Comparison of ENCODE assay signal across 36 cellular contexts in the genomic region with DNA sequence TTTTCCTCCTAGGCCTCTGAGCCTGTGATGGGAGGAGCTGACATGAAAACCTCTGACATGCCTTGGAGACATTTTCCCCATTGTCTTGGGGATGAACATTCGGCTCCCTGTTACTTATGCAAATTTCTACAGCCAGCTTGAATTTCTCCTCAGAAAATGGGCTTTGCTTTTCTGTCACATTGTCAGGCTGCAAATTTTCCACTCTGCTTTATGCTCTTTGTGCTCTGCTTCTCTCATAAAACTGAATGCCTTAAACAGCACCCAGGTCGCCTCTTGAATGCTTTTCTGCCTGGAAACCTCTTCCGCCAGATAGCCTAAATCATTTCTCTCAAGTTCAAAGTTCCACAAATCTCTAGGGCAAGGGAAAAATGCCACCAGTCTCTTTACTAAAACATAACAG. TPM values are rescaled to one million over a fixed set of nuclear protein-coding genes. Genes with fewer than 3 reads are reported as not detected.
"Had no signal": no experiment of that assay in that cellular context is flagged by ENCODE, and none has a peak within 500 bp of the region (broad histone marks: within the 10 kb centered on the region; RNA-seq: fewer than 3 reads in every experiment).

No MANE protein-coding gene starts in this region.

- H3K4me3 ChIP-seq: MG63 had no signal

- H3K9ac ChIP-seq: KMS-11 had no signal

- H3K9me3 ChIP-seq: MG63 had no signal

- H3K36me3 ChIP-seq: MG63 had no signal

- H3K4me2 ChIP-seq: KMS-11 had no signal

- H3K27ac ChIP-seq: KMS-11 had no signal

- DNase-seq: Karpas-422, Kasumi-1, MG63, MM.1S, MV-4-11, NCI-H1048, NCI-H1092, NCI-H1092 treated with DMSO at 0.1 percent for 48 hours, NCI-H1105, NCI-H1105 treated with DMSO at 0.1 percent for 48 hours, NCI-H1417, NCI-H1417 treated with DMSO at 0.1 percent for 48 hours, NCI-H1436, NCI-H1436 treated with DMSO at 0.1 percent for 48 hours, NCI-H146, NCI-H1694, NCI-H1694 treated with DMSO at 0.1 percent for 48 hours, NCI-H187, NCI-H187 treated with DMSO at 0.1 percent for 48 hours, NCI-H1930, NCI-H2029, NCI-H2029 treated with DMSO at 0.1 percent for 48 hours, NCI-H2081, NCI-H2081 treated with DMSO at 0.1 percent for 48 hours, NCI-H2107, NCI-H2171, NCI-H2171 treated with DMSO at 0.1 percent for 48 hours, NCI-H2227 treated with DMSO at 0.1 percent for 48 hours, NCI-H226, NCI-H345, NCI-H446, NCI-H446 treated with DMSO at 0.1 percent for 48 hours, NCI-H510A had no signal

RNA-seq across cellular contexts. Expression of gene TENT5C, which starts 46.7 kb away (rescaled TPM):
- total RNA-seq: LHCN-M2, MCF 10A had no signal
